In genomic region chr17:17693253-17693954, GRCh38 we compare ENCODE assay signal across 8 cellular contexts. TPM values are rescaled to one million over a fixed set of nuclear protein-coding genes. Genes with fewer than 3 reads are reported as not detected.
DNase-seq lines count a peak whose midpoint lies in the region; ATAC-seq and TF ChIP-seq lines count a peak whose summit lies in the region.

No MANE protein-coding gene starts in this region.

- peak overlapping the region; percentile 68 for H3K4me3 Mint-ChIP-seq in osteocyte (ENCODE audit: unreplicated experiment)

- peak overlapping the region; percentile 92 for H3K27ac ChIP-seq in WERI-Rb-1

- H3K27me3 Mint-ChIP-seq in osteocyte (ENCODE audit: unreplicated experiment), result no peaks in the 10 kb centered on the region

- no peaks in the 10 kb centered on the region for H3K9me3 Mint-ChIP-seq in osteocyte (ENCODE audit: unreplicated experiment)

- in situ Hi-C loops in GM13977 (cut with MboI; ENCODE audit: low pct_unique_long_range_greater_than_20kb, low sequenced_read_pairs, unreplicated experiment), result no loop called here

- peaks cover 77% of the 10 kb centered on the region for H3K4me1 Mint-ChIP-seq in osteocyte (ENCODE audit: unreplicated experiment)

- no peak for ATAC-seq in HG02763 (IDR thresholded peaks at IDR 0.05; ENCODE audit: unreplicated experiment)

- TF ChIP-seq CTCF in WERI-Rb-1 (IDR thresholded peaks at IDR 0.05; ENCODE audit: low read depth, low read length) (no peak), osteocyte (IDR thresholded peaks at IDR 0.05) (no peak), GM13977 (IDR thresholded peaks at IDR 0.05; ENCODE audit: extremely low read depth, insufficient read depth, missing control alignments) (no peak)

- peak overlapping the region; percentile 45 for H3K4me3 ChIP-seq in WERI-Rb-1 (ENCODE audit: low read depth, low read length)

- DNase-seq in DMS79 treated with DMSO at 0.1 percent for 48 hours (lab: John Stamatoyannopoulos, UW) (peak; percentile 43), NCI-H1092 treated with DMSO at 0.1 percent for 48 hours (lab: John Stamatoyannopoulos, UW) (peak; percentile 79), WERI-Rb-1 (peak; percentile 53), glomerular visceral epithelial cell (ENCODE audit: extremely low spot score) (peak; percentile 31), osteocyte (ENCODE audit: extremely low spot score, unreplicated experiment) (no peak), GM13977 (ENCODE audit: low spot score) (no peak), KG1 (lab: John Stamatoyannopoulos, UW) (no peak)

- no peaks in the 10 kb centered on the region for H3K27me3 ChIP-seq in WERI-Rb-1 (ENCODE audit: insufficient read depth, low read depth, severe bottlenecking)

- peak overlapping the region; percentile 99 for H3K27ac Mint-ChIP-seq in osteocyte (ENCODE audit: unreplicated experiment)

- H3K36me3 ChIP-seq in WERI-Rb-1, result peaks cover 7% of the 10 kb centered on the region; the same call in 1 of the 2 replicates

- H3K36me3 Mint-ChIP-seq in osteocyte (ENCODE audit: unreplicated experiment), result no peaks in the 10 kb centered on the region

- H3K9me3 ChIP-seq in WERI-Rb-1 (ENCODE audit: severe bottlenecking), result no peaks in the 10 kb centered on the region

RNA-seq across cellular contexts. Expression of gene RAI1, which starts 12.1 kb away (rescaled TPM):
- 40.0 and 40.1 TPM in 2 replicates for total RNA-seq in osteocyte

Comparison
In these comparisons a context has a peak if more than half of its experiments do, and no peak if none do; other contexts are left out.
1. DNase-seq: peak in DMS79 treated with DMSO at 0.1 percent for 48 hours (single experiment), NCI-H1092 treated with DMSO at 0.1 percent for 48 hours (single experiment), WERI-Rb-1 (single experiment) and glomerular visceral epithelial cell (single experiment); none in osteocyte (single experiment), GM13977 (single experiment) and KG1 (single experiment).